Comparison of ENCODE assay signal across 1 cellular context in the genomic region with DNA sequence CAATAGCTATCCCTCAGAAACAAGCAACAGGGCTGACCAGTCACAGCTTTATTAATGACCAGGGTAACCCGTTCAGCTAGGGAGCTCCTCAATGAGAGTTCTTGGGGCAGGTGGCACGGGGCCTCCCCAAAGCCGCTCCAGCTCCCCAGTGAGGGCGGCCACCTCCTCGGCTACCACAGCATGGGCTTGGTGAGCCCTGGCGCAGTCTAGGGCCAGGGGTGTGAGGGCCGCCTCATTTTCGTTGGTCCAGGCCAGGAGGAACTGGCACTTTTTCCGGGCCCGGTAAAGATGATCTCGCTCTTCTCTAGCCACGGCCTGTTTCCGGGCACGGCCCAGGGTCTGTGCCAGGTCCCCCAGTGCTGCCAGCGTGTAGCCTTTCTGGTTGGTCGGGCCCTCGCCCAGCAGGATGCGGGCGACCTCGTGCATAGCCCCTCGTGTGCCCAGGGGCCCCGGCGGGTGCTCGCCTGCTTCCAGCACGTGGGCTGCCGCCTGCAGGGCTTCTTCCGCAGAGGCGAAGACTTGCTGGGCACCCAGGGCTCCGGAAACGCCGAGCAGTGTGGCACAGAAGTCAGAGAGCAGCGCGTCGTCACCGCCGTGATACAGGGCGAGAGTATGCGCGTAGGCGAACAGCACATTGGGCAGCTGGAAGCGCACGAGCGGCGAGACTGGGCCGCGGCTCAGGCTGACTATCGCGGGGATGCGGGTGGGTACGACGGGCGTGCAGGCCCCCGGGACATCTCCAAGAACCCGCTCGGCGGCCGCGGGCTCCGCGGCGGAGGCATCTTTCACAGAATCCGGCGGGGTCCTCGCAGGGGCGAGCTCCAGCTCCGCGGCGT.
TF ChIP-seq lines count a peak whose summit lies in the region.

No MANE protein-coding gene starts in this region.

TF ChIP-seq in Ishikawa, 13 proteins besides CTCF, POLR2A, EP300 and RAD21:
- TF ChIP-seq EGR1 (IDR thresholded peaks at IDR 0.05), result no peak
- TF ChIP-seq CEBPB (IDR thresholded peaks at IDR 0.05), result no peak
- TF ChIP-seq TEAD4 (IDR thresholded peaks at IDR 0.05), result no peak; the same call in 1 of the 2 replicates
- no peak for TF ChIP-seq YY1 (IDR thresholded peaks at IDR 0.05; ENCODE audit: low read depth)
- 0 out of 2 replicates have a peak, but pooled peaks have one; percentile 17 for TF ChIP-seq TCF12 (IDR thresholded peaks at IDR 0.05; ENCODE audit: low read depth)
- no peak for TF ChIP-seq TAF1 (IDR thresholded peaks at IDR 0.05; ENCODE audit: low read depth)
- peak; percentile 57; the same call in 1 of the 2 replicates for TF ChIP-seq ZBTB7A (IDR thresholded peaks at IDR 0.05; ENCODE audit: low read depth)
- TF ChIP-seq, protein P1, sequence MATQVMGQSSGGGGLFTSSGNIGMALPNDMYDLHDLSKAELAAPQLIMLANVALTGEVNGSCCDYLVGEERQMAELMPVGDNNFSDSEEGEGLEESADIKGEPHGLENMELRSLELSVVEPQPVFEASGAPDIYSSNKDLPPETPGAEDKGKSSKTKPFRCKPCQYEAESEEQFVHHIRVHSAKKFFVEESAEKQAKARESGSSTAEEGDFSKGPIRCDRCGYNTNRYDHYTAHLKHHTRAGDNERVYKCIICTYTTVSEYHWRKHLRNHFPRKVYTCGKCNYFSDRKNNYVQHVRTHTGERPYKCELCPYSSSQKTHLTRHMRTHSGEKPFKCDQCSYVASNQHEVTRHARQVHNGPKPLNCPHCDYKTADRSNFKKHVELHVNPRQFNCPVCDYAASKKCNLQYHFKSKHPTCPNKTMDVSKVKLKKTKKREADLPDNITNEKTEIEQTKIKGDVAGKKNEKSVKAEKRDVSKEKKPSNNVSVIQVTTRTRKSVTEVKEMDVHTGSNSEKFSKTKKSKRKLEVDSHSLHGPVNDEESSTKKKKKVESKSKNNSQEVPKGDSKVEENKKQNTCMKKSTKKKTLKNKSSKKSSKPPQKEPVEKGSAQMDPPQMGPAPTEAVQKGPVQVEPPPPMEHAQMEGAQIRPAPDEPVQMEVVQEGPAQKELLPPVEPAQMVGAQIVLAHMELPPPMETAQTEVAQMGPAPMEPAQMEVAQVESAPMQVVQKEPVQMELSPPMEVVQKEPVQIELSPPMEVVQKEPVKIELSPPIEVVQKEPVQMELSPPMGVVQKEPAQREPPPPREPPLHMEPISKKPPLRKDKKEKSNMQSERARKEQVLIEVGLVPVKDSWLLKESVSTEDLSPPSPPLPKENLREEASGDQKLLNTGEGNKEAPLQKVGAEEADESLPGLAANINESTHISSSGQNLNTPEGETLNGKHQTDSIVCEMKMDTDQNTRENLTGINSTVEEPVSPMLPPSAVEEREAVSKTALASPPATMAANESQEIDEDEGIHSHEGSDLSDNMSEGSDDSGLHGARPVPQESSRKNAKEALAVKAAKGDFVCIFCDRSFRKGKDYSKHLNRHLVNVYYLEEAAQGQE (IDR thresholded peaks at IDR 0.05; ENCODE audit: low read depth), result no peak
- TF ChIP-seq CREB1 (IDR thresholded peaks at IDR 0.05; ENCODE audit: low read depth), result 0 out of 2 replicates have a peak, but pooled peaks have one; percentile 7
- TF ChIP-seq, protein P2, sequence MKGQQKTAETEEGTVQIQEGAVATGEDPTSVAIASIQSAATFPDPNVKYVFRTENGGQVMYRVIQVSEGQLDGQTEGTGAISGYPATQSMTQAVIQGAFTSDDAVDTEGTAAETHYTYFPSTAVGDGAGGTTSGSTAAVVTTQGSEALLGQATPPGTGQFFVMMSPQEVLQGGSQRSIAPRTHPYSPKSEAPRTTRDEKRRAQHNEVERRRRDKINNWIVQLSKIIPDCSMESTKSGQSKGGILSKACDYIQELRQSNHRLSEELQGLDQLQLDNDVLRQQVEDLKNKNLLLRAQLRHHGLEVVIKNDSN (IDR thresholded peaks at IDR 0.05), result peak; percentile 50; the same call in 1 of the 2 replicates
- TF ChIP-seq FOXM1 (IDR thresholded peaks at IDR 0.05; ENCODE audit: borderline replicate concordance, low read depth), result no peak
- TF ChIP-seq, protein P3, sequence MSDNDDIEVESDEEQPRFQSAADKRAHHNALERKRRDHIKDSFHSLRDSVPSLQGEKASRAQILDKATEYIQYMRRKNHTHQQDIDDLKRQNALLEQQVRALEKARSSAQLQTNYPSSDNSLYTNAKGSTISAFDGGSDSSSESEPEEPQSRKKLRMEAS (IDR thresholded peaks at IDR 0.05), result peak; percentile 98
- peak; percentile 45; the same call in 1 of the 2 replicates for TF ChIP-seq NFIC (IDR thresholded peaks at IDR 0.05)
